1 cellular context compared by ENCODE assay signal in the genomic region with DNA sequence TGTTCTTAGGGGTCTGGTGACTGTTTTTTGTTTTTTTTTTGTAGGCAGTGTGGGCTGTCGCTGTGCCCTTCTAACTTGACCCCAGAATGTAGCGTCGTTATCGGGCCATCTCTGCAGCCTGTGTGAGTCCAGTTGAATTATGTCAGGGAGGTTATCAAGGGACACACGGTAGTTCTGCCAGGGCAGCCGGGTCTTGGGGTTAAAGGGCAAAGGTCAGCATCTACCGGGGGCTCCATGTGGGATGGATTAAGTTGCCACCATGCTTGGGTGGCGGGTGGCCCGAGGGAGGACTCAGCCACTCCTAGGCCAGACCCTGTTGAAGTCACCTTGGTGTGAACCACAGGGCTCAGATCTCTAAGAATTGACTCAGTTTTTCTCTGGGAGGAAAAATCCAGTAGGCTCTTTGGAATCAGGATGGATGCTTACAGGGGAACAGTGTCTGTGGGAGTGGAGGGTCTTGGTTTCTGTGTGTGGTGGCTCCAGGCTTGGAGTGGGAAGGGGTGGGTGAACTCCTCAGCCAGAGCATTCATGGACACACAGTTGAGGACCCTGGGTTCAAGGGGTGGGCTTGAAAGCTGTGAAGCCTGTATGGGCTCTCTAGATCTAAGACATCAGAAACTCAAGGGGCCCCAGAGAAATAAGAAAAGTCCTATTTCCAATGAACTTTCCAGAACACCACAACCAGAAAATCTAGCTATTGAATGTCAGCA.
TF ChIP-seq lines count a peak whose summit lies in the region.

No MANE protein-coding gene starts in this region.

TF ChIP-seq in GM12878, 131 proteins besides CTCF, POLR2A, EP300 and RAD21 (continued from another document):
- TF ChIP-seq, protein P1, sequence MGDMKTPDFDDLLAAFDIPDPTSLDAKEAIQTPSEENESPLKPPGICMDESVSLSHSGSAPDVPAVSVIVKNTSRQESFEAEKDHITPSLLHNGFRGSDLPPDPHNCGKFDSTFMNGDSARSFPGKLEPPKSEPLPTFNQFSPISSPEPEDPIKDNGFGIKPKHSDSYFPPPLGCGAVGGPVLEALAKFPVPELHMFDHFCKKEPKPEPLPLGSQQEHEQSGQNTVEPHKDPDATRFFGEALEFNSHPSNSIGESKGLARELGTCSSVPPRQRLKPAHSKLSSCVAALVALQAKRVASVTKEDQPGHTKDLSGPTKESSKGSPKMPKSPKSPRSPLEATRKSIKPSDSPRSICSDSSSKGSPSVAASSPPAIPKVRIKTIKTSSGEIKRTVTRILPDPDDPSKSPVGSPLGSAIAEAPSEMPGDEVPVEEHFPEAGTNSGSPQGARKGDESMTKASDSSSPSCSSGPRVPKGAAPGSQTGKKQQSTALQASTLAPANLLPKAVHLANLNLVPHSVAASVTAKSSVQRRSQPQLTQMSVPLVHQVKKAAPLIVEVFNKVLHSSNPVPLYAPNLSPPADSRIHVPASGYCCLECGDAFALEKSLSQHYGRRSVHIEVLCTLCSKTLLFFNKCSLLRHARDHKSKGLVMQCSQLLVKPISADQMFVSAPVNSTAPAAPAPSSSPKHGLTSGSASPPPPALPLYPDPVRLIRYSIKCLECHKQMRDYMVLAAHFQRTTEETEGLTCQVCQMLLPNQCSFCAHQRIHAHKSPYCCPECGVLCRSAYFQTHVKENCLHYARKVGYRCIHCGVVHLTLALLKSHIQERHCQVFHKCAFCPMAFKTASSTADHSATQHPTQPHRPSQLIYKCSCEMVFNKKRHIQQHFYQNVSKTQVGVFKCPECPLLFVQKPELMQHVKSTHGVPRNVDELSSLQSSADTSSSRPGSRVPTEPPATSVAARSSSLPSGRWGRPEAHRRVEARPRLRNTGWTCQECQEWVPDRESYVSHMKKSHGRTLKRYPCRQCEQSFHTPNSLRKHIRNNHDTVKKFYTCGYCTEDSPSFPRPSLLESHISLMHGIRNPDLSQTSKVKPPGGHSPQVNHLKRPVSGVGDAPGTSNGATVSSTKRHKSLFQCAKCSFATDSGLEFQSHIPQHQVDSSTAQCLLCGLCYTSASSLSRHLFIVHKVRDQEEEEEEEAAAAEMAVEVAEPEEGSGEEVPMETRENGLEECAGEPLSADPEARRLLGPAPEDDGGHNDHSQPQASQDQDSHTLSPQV (IDR thresholded peaks at IDR 0.05), result no peak
- TF ChIP-seq, protein P2, sequence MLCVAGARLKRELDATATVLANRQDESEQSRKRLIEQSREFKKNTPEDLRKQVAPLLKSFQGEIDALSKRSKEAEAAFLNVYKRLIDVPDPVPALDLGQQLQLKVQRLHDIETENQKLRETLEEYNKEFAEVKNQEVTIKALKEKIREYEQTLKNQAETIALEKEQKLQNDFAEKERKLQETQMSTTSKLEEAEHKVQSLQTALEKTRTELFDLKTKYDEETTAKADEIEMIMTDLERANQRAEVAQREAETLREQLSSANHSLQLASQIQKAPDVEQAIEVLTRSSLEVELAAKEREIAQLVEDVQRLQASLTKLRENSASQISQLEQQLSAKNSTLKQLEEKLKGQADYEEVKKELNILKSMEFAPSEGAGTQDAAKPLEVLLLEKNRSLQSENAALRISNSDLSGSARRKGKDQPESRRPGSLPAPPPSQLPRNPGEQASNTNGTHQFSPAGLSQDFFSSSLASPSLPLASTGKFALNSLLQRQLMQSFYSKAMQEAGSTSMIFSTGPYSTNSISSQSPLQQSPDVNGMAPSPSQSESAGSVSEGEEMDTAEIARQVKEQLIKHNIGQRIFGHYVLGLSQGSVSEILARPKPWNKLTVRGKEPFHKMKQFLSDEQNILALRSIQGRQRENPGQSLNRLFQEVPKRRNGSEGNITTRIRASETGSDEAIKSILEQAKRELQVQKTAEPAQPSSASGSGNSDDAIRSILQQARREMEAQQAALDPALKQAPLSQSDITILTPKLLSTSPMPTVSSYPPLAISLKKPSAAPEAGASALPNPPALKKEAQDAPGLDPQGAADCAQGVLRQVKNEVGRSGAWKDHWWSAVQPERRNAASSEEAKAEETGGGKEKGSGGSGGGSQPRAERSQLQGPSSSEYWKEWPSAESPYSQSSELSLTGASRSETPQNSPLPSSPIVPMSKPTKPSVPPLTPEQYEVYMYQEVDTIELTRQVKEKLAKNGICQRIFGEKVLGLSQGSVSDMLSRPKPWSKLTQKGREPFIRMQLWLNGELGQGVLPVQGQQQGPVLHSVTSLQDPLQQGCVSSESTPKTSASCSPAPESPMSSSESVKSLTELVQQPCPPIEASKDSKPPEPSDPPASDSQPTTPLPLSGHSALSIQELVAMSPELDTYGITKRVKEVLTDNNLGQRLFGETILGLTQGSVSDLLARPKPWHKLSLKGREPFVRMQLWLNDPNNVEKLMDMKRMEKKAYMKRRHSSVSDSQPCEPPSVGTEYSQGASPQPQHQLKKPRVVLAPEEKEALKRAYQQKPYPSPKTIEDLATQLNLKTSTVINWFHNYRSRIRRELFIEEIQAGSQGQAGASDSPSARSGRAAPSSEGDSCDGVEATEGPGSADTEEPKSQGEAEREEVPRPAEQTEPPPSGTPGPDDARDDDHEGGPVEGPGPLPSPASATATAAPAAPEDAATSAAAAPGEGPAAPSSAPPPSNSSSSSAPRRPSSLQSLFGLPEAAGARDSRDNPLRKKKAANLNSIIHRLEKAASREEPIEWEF (IDR thresholded peaks at IDR 0.05; ENCODE audit: insufficient replicate concordance, low read depth, low read length), result no peak
- TF ChIP-seq ATF2 (IDR thresholded peaks at IDR 0.05; ENCODE audit: low read length), result no peak
- no peak for TF ChIP-seq EGR1 (IDR thresholded peaks at IDR 0.05; ENCODE audit: borderline replicate concordance in 1 of 2, low read depth in 2 of 2, low read length in 2 of 2)
- TF ChIP-seq NR2F1 (conservative IDR thresholded peaks at IDR 0.05), result 0 out of 2 replicates have a peak, but pooled peaks have one; percentile 28
- no peak for TF ChIP-seq SPI1 (IDR thresholded peaks at IDR 0.05; ENCODE audit: borderline replicate concordance, insufficient read depth, low read depth, low read length)
- peak; percentile 67 for TF ChIP-seq NR2C1 (IDR thresholded peaks at IDR 0.05)
TF ChIP-seq in GM12878: peak in this region for 2.
